ENCODE assay signal across 9 cellular contexts in genomic region chr10:100007239-100008141, GRCh38. TPM values are rescaled to one million over a fixed set of nuclear protein-coding genes. Genes with fewer than 3 reads are reported as not detected.
DNase-seq lines count a peak whose midpoint lies in the region; ATAC-seq and TF ChIP-seq lines count a peak whose summit lies in the region.
"Had no signal": no experiment of that assay in that cellular context is flagged by ENCODE, and none has a peak within 500 bp of the region (broad histone marks: within the 10 kb centered on the region; RNA-seq: fewer than 3 reads in every experiment).

No MANE protein-coding gene starts in this region.

- H3K9me3 Mint-ChIP-seq in activated CD4-positive, alpha-beta T cell treated with anti-CD3 and anti-CD28 coated beads, Interleukin-2, amount 10 ng/mL, durations not matched to agents 24 days and 14 days: no peaks in the 10 kb centered on the region
- no peaks in the 10 kb centered on the region for H3K9me3 Mint-ChIP-seq in activated CD4-positive, alpha-beta T cell treated with anti-CD3 and anti-CD28 coated beads for 36 hours (ENCODE audit: low read depth)
- H3K9me3 Mint-ChIP-seq in activated B cell treated with CpG ODN at 0.5 μM for 24 hours: no peaks in the 10 kb centered on the region

- peak overlapping the region in 3 of 4 donors; percentile 65 to 75 (median 69) for H3K4me3 ChIP-seq in stomach

- no peak for TF ChIP-seq EP300 in stomach (IDR thresholded peaks at IDR 0.05)

- H3K27ac ChIP-seq in foreskin keratinocyte (peak overlapping the region; percentile 90), stomach (peak overlapping the region in 4 of 5 donors; percentile 63 to 89 (median 74))
- H3K27ac ChIP-seq: C4-2B had no signal

- H3K27ac Mint-ChIP-seq in activated CD4-positive, alpha-beta T cell treated with anti-CD3 and anti-CD28 coated beads, Interleukin-2, amount 10 ng/mL, durations not matched to agents 24 days and 14 days: no peak overlapping the region
- H3K27ac Mint-ChIP-seq in activated CD4-positive, alpha-beta T cell treated with anti-CD3 and anti-CD28 coated beads for 36 hours: no peak overlapping the region
- peak overlapping the region; percentile 42 for H3K27ac Mint-ChIP-seq in activated B cell treated with CpG ODN at 0.5 μM for 24 hours

- H3K4me1 Mint-ChIP-seq in activated CD4-positive, alpha-beta T cell treated with anti-CD3 and anti-CD28 coated beads, Interleukin-2, amount 10 ng/mL, durations not matched to agents 24 days and 14 days: peaks cover 37% of the 10 kb centered on the region
- H3K4me1 Mint-ChIP-seq in activated CD4-positive, alpha-beta T cell treated with anti-CD3 and anti-CD28 coated beads for 36 hours: peaks cover 45% of the 10 kb centered on the region
- H3K4me1 Mint-ChIP-seq in activated B cell treated with CpG ODN at 0.5 μM for 24 hours: peaks cover 62% of the 10 kb centered on the region

- H3K4me3 Mint-ChIP-seq in activated CD4-positive, alpha-beta T cell treated with anti-CD3 and anti-CD28 coated beads, Interleukin-2, amount 10 ng/mL, durations not matched to agents 24 days and 14 days: peak overlapping the region; percentile 51
- H3K4me3 Mint-ChIP-seq in activated CD4-positive, alpha-beta T cell treated with anti-CD3 and anti-CD28 coated beads for 36 hours: no peak overlapping the region
- H3K4me3 Mint-ChIP-seq in activated B cell treated with CpG ODN at 0.5 μM for 24 hours: peak overlapping the region; percentile 86

- H3K9me3 ChIP-seq in stomach: no peaks in the 10 kb centered on the region

- H3K36me3 Mint-ChIP-seq in activated CD4-positive, alpha-beta T cell treated with anti-CD3 and anti-CD28 coated beads, Interleukin-2, amount 10 ng/mL, durations not matched to agents 24 days and 14 days (ENCODE audit: low read depth): no peaks in the 10 kb centered on the region
- H3K36me3 Mint-ChIP-seq in activated CD4-positive, alpha-beta T cell treated with anti-CD3 and anti-CD28 coated beads for 36 hours (ENCODE audit: low read depth): no peaks in the 10 kb centered on the region
- no peaks in the 10 kb centered on the region for H3K36me3 Mint-ChIP-seq in activated B cell treated with CpG ODN at 0.5 μM for 24 hours (ENCODE audit: low read depth)

- ATAC-seq in activated CD4-positive, alpha-beta T cell treated with anti-CD3 and anti-CD28 coated beads for 36 hours: no peak
- no peak for ATAC-seq in activated B cell treated with CpG ODN at 0.5 μM for 24 hours (ENCODE audit: low read depth)
- no peak for ATAC-seq in foreskin keratinocyte
- no peak for ATAC-seq in HG03135 (IDR thresholded peaks at IDR 0.05; ENCODE audit: unreplicated experiment)

- H3K36me3 ChIP-seq in stomach: no peaks in the 10 kb centered on the region

- peaks cover 30% of the 10 kb centered on the region for H3K27me3 Mint-ChIP-seq in activated CD4-positive, alpha-beta T cell treated with anti-CD3 and anti-CD28 coated beads, Interleukin-2, amount 10 ng/mL, durations not matched to agents 24 days and 14 days
- H3K27me3 Mint-ChIP-seq in activated CD4-positive, alpha-beta T cell treated with anti-CD3 and anti-CD28 coated beads for 36 hours: peaks cover 8% of the 10 kb centered on the region
- no peaks in the 10 kb centered on the region for H3K27me3 Mint-ChIP-seq in activated B cell treated with CpG ODN at 0.5 μM for 24 hours

- H3K27me3 ChIP-seq in foreskin keratinocyte (no peaks in the 10 kb centered on the region), stomach (no peaks in the 10 kb centered on the region)

- TF ChIP-seq CTCF in activated B cell treated with CpG ODN at 0.5 μM for 24 hours (IDR thresholded peaks at IDR 0.05) (no peak), foreskin keratinocyte (conservative IDR thresholded peaks at IDR 0.05) (no peak), stomach (IDR thresholded peaks at IDR 0.05) (no peak)

- no peak for DNase-seq in activated CD4-positive, alpha-beta T cell treated with anti-CD3 and anti-CD28 coated beads, Interleukin-2, amount 10 ng/mL, durations not matched to agents 24 days and 14 days
- no peak for DNase-seq in activated CD4-positive, alpha-beta T cell treated with anti-CD3 and anti-CD28 coated beads for 36 hours
- DNase-seq in activated B cell treated with CpG ODN at 0.5 μM for 24 hours (no peak), foreskin keratinocyte (no peak), stomach (no peak), RKO (ENCODE audit: low spot score) (no peak), NK-92 (lab: John Stamatoyannopoulos, UW; ENCODE audit: unreplicated experiment) (no peak)

- WGBS in stomach, 5 donors: 56 to 65% (median 59%) methylated on average over 10 of the region's 10 CpGs

- CTCF ChIA-PET in activated CD4-positive, alpha-beta T cell treated with anti-CD3 and anti-CD28 coated beads for 36 hours (lab: Charles Lee): interaction anchor here (0.8 to 3.3 kb wide), 8 partner anchors 11 to 209 kb away, joined by 3 to 26 read pairs (median 5); no protein-coding TSS in a partner anchor
- CTCF ChIA-PET in activated B cell treated with CpG ODN at 0.5 μM for 24 hours (lab: Charles Lee): interaction anchor here (0.9 to 3.5 kb wide), 5 partner anchors 13 to 162 kb away, joined by 3 to 22 read pairs (median 4); no protein-coding TSS in a partner anchor

- H3K4me1 ChIP-seq in foreskin keratinocyte (peaks cover 36% of the 10 kb centered on the region), stomach (peaks cover 26 to 54% (median 43%) of the 10 kb centered on the region in 4 donors)

- intact Hi-C loops in activated CD4-positive, alpha-beta T cell treated with anti-CD3 and anti-CD28 coated beads, Interleukin-2, amount 10 ng/mL, durations not matched to agents 24 days and 14 days (cut with micrococcal nuclease): no loop called here
- intact Hi-C loops in activated CD4-positive, alpha-beta T cell treated with anti-CD3 and anti-CD28 coated beads for 36 hours (cut with DNase I, micrococcal nuclease): loop anchor here (2.0 to 5.0 kb wide), 5 partner anchors 141 to 385 kb away; partner anchors contain the start of genes COX15 (in 1 of the 2), CUTC (in 1 of the 2), ERLIN1 (in 1 of the 2) and SLC25A28 (in 1 of the 2)
- intact Hi-C loops in activated B cell treated with CpG ODN at 0.5 μM for 24 hours (cut with micrococcal nuclease): loop anchor here (2.0 kb wide), 1 partner anchor 275 kb away; the partner anchor contains the start of genes COX15 and CUTC
- intact Hi-C loops in stomach (cut with DNase I; ENCODE audit: low total_unique reads): no loop called here

- TF ChIP-seq POLR2A in stomach (IDR thresholded peaks at IDR 0.05): no peak

- POLR2A ChIA-PET in activated CD4-positive, alpha-beta T cell treated with anti-CD3 and anti-CD28 coated beads for 36 hours (lab: Charles Lee): no interaction called here
- POLR2A ChIA-PET in activated B cell treated with CpG ODN at 0.5 μM for 24 hours (lab: Charles Lee): interaction anchor here (1.0 to 2.8 kb wide), 3 partner anchors 13 to 31 kb away, joined by 3 to 15 read pairs (median 15); no protein-coding TSS in a partner anchor

RNA-seq across cellular contexts. Expression of gene DNMBP, which starts 2.3 kb away (rescaled TPM):
- total RNA-seq in activated CD4-positive, alpha-beta T cell treated with anti-CD3 and anti-CD28 coated beads, Interleukin-2, amount 10 ng/mL, durations not matched to agents 24 days and 14 days: 1.3 TPM in 2 replicates
- 1 to 10 TPM; 1.9 to 2.4 TPM for total RNA-seq in activated CD4-positive, alpha-beta T cell treated with anti-CD3 and anti-CD28 coated beads for 36 hours
- total RNA-seq in activated B cell treated with CpG ODN at 0.5 μM for 24 hours (12.5 and 13.1 TPM in 2 replicates), foreskin keratinocyte (24.3 and 24.5 TPM in 2 replicates), stomach (10 to 100 TPM; 13.0 to 44.6 (median 39.7) TPM)
- polyA plus RNA-seq in foreskin keratinocyte (9.4 and 10.1 TPM in 2 replicates), stomach (10 to 100 TPM in 2 of 3 donors, 1 to 10 TPM in 1; 8.5 to 38.2 (median 11.1) TPM)

Comparison
In these comparisons a context has a peak if more than half of its experiments do, and no peak if none do; other contexts are left out.
1. intact Hi-C loops: an anchor here in activated CD4-positive, alpha-beta T cell treated with anti-CD3 and anti-CD28 coated beads for 36 hours (2.0 to 5.0 kb wide) and activated B cell treated with CpG ODN at 0.5 μM for 24 hours (2.0 kb wide); none called in activated CD4-positive, alpha-beta T cell treated with anti-CD3 and anti-CD28 coated beads, Interleukin-2, amount 10 ng/mL, durations not matched to agents 24 days and 14 days and stomach.